Comparison of ENCODE assay signal across 18 cellular contexts in the genomic region with DNA sequence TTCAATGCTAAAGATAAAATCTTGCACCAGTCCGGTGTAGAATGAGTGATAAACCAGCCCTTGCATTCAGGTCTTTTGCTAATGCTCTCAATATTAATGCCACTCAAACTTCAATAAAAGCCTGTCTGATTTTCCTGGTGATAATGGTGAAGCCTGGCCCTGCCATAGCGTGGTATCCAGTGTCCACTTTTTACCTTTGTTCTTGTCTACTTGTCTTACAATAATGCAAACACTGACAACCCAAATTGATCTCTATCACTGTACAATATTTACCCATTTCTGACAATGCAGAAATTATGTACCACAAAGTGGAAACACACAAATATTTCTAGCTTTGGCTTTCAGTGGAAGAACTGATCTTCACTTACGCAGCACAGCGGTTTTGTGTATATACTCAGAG.
DNase-seq lines count a peak whose midpoint lies in the region; ATAC-seq and TF ChIP-seq lines count a peak whose summit lies in the region.
"Had no signal": no experiment of that assay in that cellular context is flagged by ENCODE, and none has a peak within 500 bp of the region (broad histone marks: within the 10 kb centered on the region; RNA-seq: fewer than 3 reads in every experiment).

No MANE protein-coding gene starts in this region.

- CTCF ChIA-PET in activated naive CD4-positive, alpha-beta T cell treated with anti-CD3 and anti-CD28 coated beads, Interleukin-2, amount 10 ng/mL, durations not matched to agents 7 days and 5 days (lab: Charles Lee), result interaction anchor here (0.7 to 1.0 kb wide), 3 partner anchors 16 to 292 kb away, joined by 3 to 4 read pairs (median 3); no protein-coding TSS in a partner anchor
- CTCF ChIA-PET in activated naive CD4-positive, alpha-beta T cell treated with anti-CD3 and anti-CD28 coated beads for 36 hours (lab: Charles Lee), result interaction anchor here (0.6 to 1.6 kb wide), 3 partner anchors 14 to 377 kb away, joined by 3 read pairs; no protein-coding TSS in a partner anchor

- no peak overlapping the region for H2AFZ ChIP-seq in KMS-11 (ENCODE audit: low read depth)
- H2AFZ ChIP-seq: hepatocyte had no signal

- H3K27ac Mint-ChIP-seq in activated naive CD4-positive, alpha-beta T cell treated with anti-CD3 and anti-CD28 coated beads, Interleukin-2, amount 10 ng/mL, durations not matched to agents 7 days and 5 days, result peak overlapping the region; percentile 22
- H3K27ac Mint-ChIP-seq in activated naive CD4-positive, alpha-beta T cell treated with anti-CD3 and anti-CD28 coated beads for 36 hours, result no peak overlapping the region
- H3K27ac Mint-ChIP-seq in T-helper 2 cell treated with Interferon-gamma antibody and Interleukin-4, amounts not matched to agents 5 μg/mL and 100 μg/mL, for 36 hours, result peak overlapping the region; percentile 68
- H3K27ac Mint-ChIP-seq in natural killer cell, result peak overlapping the region; percentile 43 to 51
- H3K27ac Mint-ChIP-seq in endothelial cell (ENCODE audit: unreplicated experiment), result no peak overlapping the region

- peak overlapping the region; percentile 23; the same call in 1 of the 2 replicates for H3K27ac ChIP-seq in KMS-11
- H3K27ac ChIP-seq: hepatocyte, prostate gland, suprapubic skin, vagina had no signal

- no peak for DNase-seq in activated naive CD4-positive, alpha-beta T cell treated with anti-CD3 and anti-CD28 coated beads, Interleukin-2, amount 10 ng/mL, durations not matched to agents 7 days and 5 days
- no peak for DNase-seq in activated naive CD4-positive, alpha-beta T cell treated with anti-CD3 and anti-CD28 coated beads for 36 hours
- DNase-seq in T-helper 2 cell treated with Interferon-gamma antibody and Interleukin-4, amounts not matched to agents 5 μg/mL and 100 μg/mL, for 36 hours (ENCODE audit: low spot score), result no peak
- no peak for DNase-seq in natural killer cell
- DNase-seq in NCI-H69 (lab: John Stamatoyannopoulos, UW), result no peak
- no peak for DNase-seq in endothelial cell (ENCODE audit: low spot score)
- no peak for DNase-seq in NCI-H2107 (lab: John Stamatoyannopoulos, UW)
- DNase-seq: activated naive CD4-positive, alpha-beta T cell; Calu3; Karpas-422; NCI-H446 treated with DMSO at 0.1 percent for 48 hours; Right ventricle myocardium superior; stimulated activated CD4-positive, alpha-beta T cell treated with anti-CD3 and anti-CD28 coated beads, Interleukin-4, amount 100 ng/mL, for 1 hour had no signal

- no peaks in the 10 kb centered on the region for H4K20me1 ChIP-seq in KMS-11 (ENCODE audit: insufficient read depth)

- intact Hi-C loops in activated naive CD4-positive, alpha-beta T cell treated with anti-CD3 and anti-CD28 coated beads for 36 hours (cut with micrococcal nuclease), result no loop called here
- intact Hi-C loops in natural killer cell (cut with micrococcal nuclease), result no loop called here

- peak overlapping the region; percentile 53 for H3K4me2 ChIP-seq in KMS-11
- H3K4me2 ChIP-seq: hepatocyte had no signal

- H3K9me3 Mint-ChIP-seq in activated naive CD4-positive, alpha-beta T cell treated with anti-CD3 and anti-CD28 coated beads, Interleukin-2, amount 10 ng/mL, durations not matched to agents 7 days and 5 days, result no peaks in the 10 kb centered on the region
- no peaks in the 10 kb centered on the region for H3K9me3 Mint-ChIP-seq in activated naive CD4-positive, alpha-beta T cell treated with anti-CD3 and anti-CD28 coated beads for 36 hours
- peaks cover 10% of the 10 kb centered on the region for H3K9me3 Mint-ChIP-seq in T-helper 2 cell treated with Interferon-gamma antibody and Interleukin-4, amounts not matched to agents 5 μg/mL and 100 μg/mL, for 36 hours
- H3K9me3 Mint-ChIP-seq in natural killer cell, result no peaks in the 10 kb centered on the region
- H3K9me3 Mint-ChIP-seq in endothelial cell (ENCODE audit: unreplicated experiment), result no peaks in the 10 kb centered on the region

- no peaks in the 10 kb centered on the region for H3K27me3 ChIP-seq in KMS-11 (ENCODE audit: insufficient read depth, low read depth)
- H3K27me3 ChIP-seq: hepatocyte, suprapubic skin, vagina had no signal

- peaks cover 31% of the 10 kb centered on the region for H3K27me3 Mint-ChIP-seq in activated naive CD4-positive, alpha-beta T cell treated with anti-CD3 and anti-CD28 coated beads, Interleukin-2, amount 10 ng/mL, durations not matched to agents 7 days and 5 days
- no peaks in the 10 kb centered on the region for H3K27me3 Mint-ChIP-seq in activated naive CD4-positive, alpha-beta T cell treated with anti-CD3 and anti-CD28 coated beads for 36 hours (ENCODE audit: low read depth)
- peaks cover 9% of the 10 kb centered on the region for H3K27me3 Mint-ChIP-seq in T-helper 2 cell treated with Interferon-gamma antibody and Interleukin-4, amounts not matched to agents 5 μg/mL and 100 μg/mL, for 36 hours (ENCODE audit: low read depth)
- H3K27me3 Mint-ChIP-seq in natural killer cell (ENCODE audit: low read depth in 2 of 2), result no peaks in the 10 kb centered on the region
- H3K27me3 Mint-ChIP-seq in endothelial cell (ENCODE audit: unreplicated experiment), result peaks cover 2% of the 10 kb centered on the region

- no peaks in the 10 kb centered on the region for H3K79me2 ChIP-seq in KMS-11 (ENCODE audit: insufficient read depth, low read depth)
- H3K79me2 ChIP-seq: hepatocyte had no signal

- peaks cover 2% of the 10 kb centered on the region for H3K36me3 Mint-ChIP-seq in activated naive CD4-positive, alpha-beta T cell treated with anti-CD3 and anti-CD28 coated beads, Interleukin-2, amount 10 ng/mL, durations not matched to agents 7 days and 5 days
- no peaks in the 10 kb centered on the region for H3K36me3 Mint-ChIP-seq in activated naive CD4-positive, alpha-beta T cell treated with anti-CD3 and anti-CD28 coated beads for 36 hours (ENCODE audit: low read depth)
- peaks cover 1% of the 10 kb centered on the region for H3K36me3 Mint-ChIP-seq in T-helper 2 cell treated with Interferon-gamma antibody and Interleukin-4, amounts not matched to agents 5 μg/mL and 100 μg/mL, for 36 hours (ENCODE audit: low read depth)
- H3K36me3 Mint-ChIP-seq in natural killer cell (no peaks in the 10 kb centered on the region), endothelial cell (ENCODE audit: low read depth, unreplicated experiment) (peaks cover 6% of the 10 kb centered on the region)

- no peak for TF ChIP-seq CTCF in KMS-11 (conservative IDR thresholded peaks at IDR 0.05; ENCODE audit: low read depth, low read length)
- no peak for TF ChIP-seq CTCF in natural killer cell (IDR thresholded peaks at IDR 0.05)
- no peak for TF ChIP-seq CTCF in endothelial cell (IDR thresholded peaks at IDR 0.05; ENCODE audit: unreplicated experiment)

- H3K36me3 ChIP-seq in KMS-11 (ENCODE audit: insufficient read depth), result no peaks in the 10 kb centered on the region
- H3K36me3 ChIP-seq: prostate gland, suprapubic skin, vagina had no signal

- H3K4me3 ChIP-seq in KMS-11 (IDR thresholded peaks at IDR 0.05; ENCODE audit: insufficient read depth, low read depth, low read length), result no peak overlapping the region
- H3K4me3 ChIP-seq: hepatocyte, prostate gland, suprapubic skin, vagina had no signal

- H3K4me1 Mint-ChIP-seq in activated naive CD4-positive, alpha-beta T cell treated with anti-CD3 and anti-CD28 coated beads, Interleukin-2, amount 10 ng/mL, durations not matched to agents 7 days and 5 days, result peaks cover 21% of the 10 kb centered on the region
- H3K4me1 Mint-ChIP-seq in activated naive CD4-positive, alpha-beta T cell treated with anti-CD3 and anti-CD28 coated beads for 36 hours (ENCODE audit: low read depth), result peaks cover 18% of the 10 kb centered on the region
- peaks cover 17% of the 10 kb centered on the region for H3K4me1 Mint-ChIP-seq in T-helper 2 cell treated with Interferon-gamma antibody and Interleukin-4, amounts not matched to agents 5 μg/mL and 100 μg/mL, for 36 hours (ENCODE audit: low read depth)
- H3K4me1 Mint-ChIP-seq in natural killer cell, result peaks cover 14 to 23% of the 10 kb centered on the region in 2 donors
- peaks cover 3% of the 10 kb centered on the region for H3K4me1 Mint-ChIP-seq in endothelial cell (ENCODE audit: unreplicated experiment)

- H3K4me1 ChIP-seq in KMS-11 (ENCODE audit: low read depth, poor library complexity, severe bottlenecking), result peaks cover 48% of the 10 kb centered on the region
- H3K4me1 ChIP-seq: prostate gland, suprapubic skin, vagina had no signal

- peak in 1 of 3 donors; percentile 7 for ATAC-seq in natural killer cell

- no peak overlapping the region for H3K4me3 Mint-ChIP-seq in activated naive CD4-positive, alpha-beta T cell treated with anti-CD3 and anti-CD28 coated beads, Interleukin-2, amount 10 ng/mL, durations not matched to agents 7 days and 5 days
- no peak overlapping the region for H3K4me3 Mint-ChIP-seq in activated naive CD4-positive, alpha-beta T cell treated with anti-CD3 and anti-CD28 coated beads for 36 hours
- peak overlapping the region; percentile 65 for H3K4me3 Mint-ChIP-seq in T-helper 2 cell treated with Interferon-gamma antibody and Interleukin-4, amounts not matched to agents 5 μg/mL and 100 μg/mL, for 36 hours
- H3K4me3 Mint-ChIP-seq in natural killer cell (peak overlapping the region; percentile 63), endothelial cell (ENCODE audit: unreplicated experiment) (no peak overlapping the region)

- H3K9ac ChIP-seq in KMS-11, result no peak overlapping the region

Comparison
In these comparisons a context has a peak if more than half of its experiments do, and no peak if none do; other contexts are left out.
1. H3K27ac Mint-ChIP-seq: peak in activated naive CD4-positive, alpha-beta T cell treated with anti-CD3 and anti-CD28 coated beads, Interleukin-2, amount 10 ng/mL, durations not matched to agents 7 days and 5 days (single experiment), T-helper 2 cell treated with Interferon-gamma antibody and Interleukin-4, amounts not matched to agents 5 μg/mL and 100 μg/mL, for 36 hours (single experiment) and natural killer cell (2 of 2); none in activated naive CD4-positive, alpha-beta T cell treated with anti-CD3 and anti-CD28 coated beads for 36 hours (single experiment) and endothelial cell (single experiment).
2. H3K4me3 Mint-ChIP-seq: peak in T-helper 2 cell treated with Interferon-gamma antibody and Interleukin-4, amounts not matched to agents 5 μg/mL and 100 μg/mL, for 36 hours (single experiment) and natural killer cell (single experiment); none in activated naive CD4-positive, alpha-beta T cell treated with anti-CD3 and anti-CD28 coated beads, Interleukin-2, amount 10 ng/mL, durations not matched to agents 7 days and 5 days (single experiment), activated naive CD4-positive, alpha-beta T cell treated with anti-CD3 and anti-CD28 coated beads for 36 hours (single experiment) and endothelial cell (single experiment).